ENCODE assay signal across 8 cellular contexts in genomic region chr4:64781737-64782326, GRCh38.
DNase-seq lines count a peak whose midpoint lies in the region; ATAC-seq and TF ChIP-seq lines count a peak whose summit lies in the region.

No MANE protein-coding gene starts in this region.

- H3K27ac ChIP-seq in OCI-LY7 (ENCODE audit: low read depth, low read length, poor library complexity, severe bottlenecking) (no peak overlapping the region), sigmoid colon (no peak overlapping the region)

- no peaks in the 10 kb centered on the region for H3K79me2 ChIP-seq in OCI-LY7 (ENCODE audit: insufficient read depth, low read depth, low read length)

- no peak for TF ChIP-seq POLR2A in sigmoid colon (IDR thresholded peaks at IDR 0.05)

- H3K4me2 ChIP-seq in OCI-LY7 (ENCODE audit: low read length), result no peak overlapping the region

- H3K4me3 ChIP-seq in OCI-LY7 (ENCODE audit: low read depth, low read length, poor library complexity, severe bottlenecking), result no peak overlapping the region
- no peak overlapping the region for H3K4me3 ChIP-seq in epithelial cell of proximal tubule (ENCODE audit: low read depth, low read length)
- no peak overlapping the region for H3K4me3 ChIP-seq in sigmoid colon

- H3K9me2 ChIP-seq in OCI-LY7 (ENCODE audit: insufficient read depth, low read length), result no peaks in the 10 kb centered on the region

- H3K27me3 ChIP-seq in sigmoid colon, result no peaks in the 10 kb centered on the region

- 30 to 31% methylated on average over 3 of the region's 3 CpGs for WGBS in sigmoid colon, 2 donors

- H3K4me3 Mint-ChIP-seq in activated T-helper 2 cell treated with anti-CD3 and anti-CD28 coated beads, Interferon-gamma antibody, Interleukin-2, Interleukin-4, amounts not matched to agents 10 μg/mL and 5 μg/mL and 100 μg/mL, durations not matched to agents 14 hours and 24 hours and 36 hours (ENCODE audit: low read depth), result no peak overlapping the region

- peak; percentile 83 for TF ChIP-seq CTCF in OCI-LY7 (conservative IDR thresholded peaks at IDR 0.05; ENCODE audit: low read length)
- TF ChIP-seq CTCF in epithelial cell of proximal tubule (conservative IDR thresholded peaks at IDR 0.05; ENCODE audit: low read depth, low read length), result peak; percentile 73
- TF ChIP-seq CTCF in sigmoid colon (IDR thresholded peaks at IDR 0.05), result peak in 3 of 4 experiments; percentile 23 to 71 (median 51)

- CTCF ChIA-PET in OCI-LY7 (lab: Charles Lee; ENCODE audit: unreplicated experiment), result no interaction called here

- no peaks in the 10 kb centered on the region for H3K9me3 Mint-ChIP-seq in activated T-helper 2 cell treated with anti-CD3 and anti-CD28 coated beads, Interferon-gamma antibody, Interleukin-2, Interleukin-4, amounts not matched to agents 10 μg/mL and 5 μg/mL and 100 μg/mL, durations not matched to agents 14 hours and 24 hours and 36 hours

- H2AFZ ChIP-seq in OCI-LY7 (ENCODE audit: low read length), result no peak overlapping the region

- H3K27ac Mint-ChIP-seq in activated T-helper 2 cell treated with anti-CD3 and anti-CD28 coated beads, Interferon-gamma antibody, Interleukin-2, Interleukin-4, amounts not matched to agents 10 μg/mL and 5 μg/mL and 100 μg/mL, durations not matched to agents 14 hours and 24 hours and 36 hours, result no peak overlapping the region

- BruUV-seq in OCI-LY7 (replicated peaks; lab: Mats Ljungman, UMichigan), result no TSS peak

- H3K4me1 ChIP-seq in OCI-LY7 (ENCODE audit: insufficient read depth, low read length, poor library complexity, severe bottlenecking), result no peaks in the 10 kb centered on the region
- H3K4me1 ChIP-seq in sigmoid colon, result peaks cover 0 to 13% (median 5%) of the 10 kb centered on the region in 4 donors

- H3K9me3 ChIP-seq in OCI-LY7 (ENCODE audit: low read length) (no peaks in the 10 kb centered on the region), sigmoid colon (no peaks in the 10 kb centered on the region)

- POLR2A ChIA-PET in OCI-LY7 (lab: Charles Lee), result no interaction called here

- no peaks in the 10 kb centered on the region for H3K4me1 Mint-ChIP-seq in activated T-helper 2 cell treated with anti-CD3 and anti-CD28 coated beads, Interferon-gamma antibody, Interleukin-2, Interleukin-4, amounts not matched to agents 10 μg/mL and 5 μg/mL and 100 μg/mL, durations not matched to agents 14 hours and 24 hours and 36 hours (ENCODE audit: low read depth)

- ATAC-seq in HG02981 (IDR thresholded peaks at IDR 0.05; ENCODE audit: unreplicated experiment), result peak; percentile 57

- H3K27me3 Mint-ChIP-seq in activated T-helper 2 cell treated with anti-CD3 and anti-CD28 coated beads, Interferon-gamma antibody, Interleukin-2, Interleukin-4, amounts not matched to agents 10 μg/mL and 5 μg/mL and 100 μg/mL, durations not matched to agents 14 hours and 24 hours and 36 hours (ENCODE audit: low read depth), result no peaks in the 10 kb centered on the region

- no peak for TF ChIP-seq EP300 in sigmoid colon (IDR thresholded peaks at IDR 0.05)

- intact Hi-C loops in OCI-LY7 (cut with micrococcal nuclease; ENCODE audit: unreplicated experiment), result no loop called here
- intact Hi-C loops in sigmoid colon (cut with DNase I), result no loop called here
- intact Hi-C loops in activated T-helper 2 cell treated with anti-CD3 and anti-CD28 coated beads, Interferon-gamma antibody, Interleukin-2, Interleukin-4, amounts not matched to agents 10 μg/mL and 5 μg/mL and 100 μg/mL, durations not matched to agents 14 hours and 24 hours and 36 hours (cut with micrococcal nuclease), result no loop called here

- H3K36me3 Mint-ChIP-seq in activated T-helper 2 cell treated with anti-CD3 and anti-CD28 coated beads, Interferon-gamma antibody, Interleukin-2, Interleukin-4, amounts not matched to agents 10 μg/mL and 5 μg/mL and 100 μg/mL, durations not matched to agents 14 hours and 24 hours and 36 hours (ENCODE audit: low read depth), result no peaks in the 10 kb centered on the region

- DNase-seq in NCI-H2107 treated with DMSO at 0.1 percent for 48 hours (lab: John Stamatoyannopoulos, UW; ENCODE audit: unreplicated experiment) (peak; percentile 6), NCI-H2107 (lab: John Stamatoyannopoulos, UW) (no peak), OCI-LY7 (ENCODE audit: low spot score) (peak; percentile 8), epithelial cell of proximal tubule (ENCODE audit: low read depth) (no peak), sigmoid colon (no peak), 8988T (no peak)
- DNase-seq in activated T-helper 2 cell treated with anti-CD3 and anti-CD28 coated beads, Interferon-gamma antibody, Interleukin-2, Interleukin-4, amounts not matched to agents 10 μg/mL and 5 μg/mL and 100 μg/mL, durations not matched to agents 14 hours and 24 hours and 36 hours (ENCODE audit: low spot score), result no peak

- no peaks in the 10 kb centered on the region for H3K36me3 ChIP-seq in OCI-LY7 (ENCODE audit: insufficient read depth, low read length)
- no peaks in the 10 kb centered on the region for H3K36me3 ChIP-seq in sigmoid colon

- H4K20me1 ChIP-seq in OCI-LY7 (ENCODE audit: insufficient read depth, low read length), result no peaks in the 10 kb centered on the region

Comparison
In these comparisons a context has a peak if more than half of its experiments do, and no peak if none do; other contexts are left out.
1. DNase-seq: peak in NCI-H2107 treated with DMSO at 0.1 percent for 48 hours (single experiment) and OCI-LY7 (single experiment); none in NCI-H2107 (single experiment), epithelial cell of proximal tubule (single experiment), sigmoid colon (single experiment), 8988T (single experiment) and activated T-helper 2 cell treated with anti-CD3 and anti-CD28 coated beads, Interferon-gamma antibody, Interleukin-2, Interleukin-4, amounts not matched to agents 10 μg/mL and 5 μg/mL and 100 μg/mL, durations not matched to agents 14 hours and 24 hours and 36 hours (single experiment).
2. Peak in every context shown above with its lines, with median percentiles within 50 percentile points of each other: CTCF ChIP-seq.